ENCODE assay signal across 7 cellular contexts in genomic region chr2:97605524-97606339, GRCh38. TPM values are rescaled to one million over a fixed set of nuclear protein-coding genes. Genes with fewer than 3 reads are reported as not detected.
DNase-seq lines count a peak whose midpoint lies in the region; ATAC-seq lines count a peak whose summit lies in the region.
"Not testable (repeated sequence)": the region's sequence is repeated elsewhere in the genome, so short reads cannot be mapped to it uniquely, and the experiment has no call there.

No MANE protein-coding gene starts in this region.

- not testable (repeated sequence) for H3K27me3 Mint-ChIP-seq in activated T-helper 17 cell treated with anti-CD3 and anti-CD28 coated beads, Interleukin-2, amount 50 U/mL, for 72 hours

- peak; percentile 29 for ATAC-seq in activated T-helper 17 cell treated with anti-CD3 and anti-CD28 coated beads, Interleukin-2, amount 50 U/mL, for 72 hours (replicated peaks)
- ATAC-seq in left cardiac atrium = peak; percentile 29 to 47

- not testable (repeated sequence) for H3K9me3 Mint-ChIP-seq in activated T-helper 17 cell treated with anti-CD3 and anti-CD28 coated beads, Interleukin-2, amount 50 U/mL, for 72 hours

- not testable (repeated sequence) for H3K4me1 Mint-ChIP-seq in activated T-helper 17 cell treated with anti-CD3 and anti-CD28 coated beads, Interleukin-2, amount 50 U/mL, for 72 hours

- H3K36me3 Mint-ChIP-seq in activated T-helper 17 cell treated with anti-CD3 and anti-CD28 coated beads, Interleukin-2, amount 50 U/mL, for 72 hours (ENCODE audit: low read depth) = not testable (repeated sequence)

- H3K4me3 Mint-ChIP-seq in activated T-helper 17 cell treated with anti-CD3 and anti-CD28 coated beads, Interleukin-2, amount 50 U/mL, for 72 hours = not testable (repeated sequence)

- DNase-seq in KBM-7 = peak; percentile 4
- DNase-seq in globus pallidus (ENCODE audit: low spot score) = peak; percentile 38
- not testable (repeated sequence) for DNase-seq in left cardiac atrium; substantia nigra (lab: John Stamatoyannopoulos, UW)
- peak; percentile 20 for DNase-seq in medulla oblongata (ENCODE audit: extremely low spot score)

- not testable (repeated sequence) for H3K27ac Mint-ChIP-seq in activated T-helper 17 cell treated with anti-CD3 and anti-CD28 coated beads, Interleukin-2, amount 50 U/mL, for 72 hours

- intact Hi-C loops in left cardiac atrium (cut with DNase I) = not testable (repeated sequence)

- H3K27ac ChIP-seq in cingulate gyrus (ENCODE audit: low read depth, low read length) (peak overlapping the region; percentile 84), substantia nigra (ENCODE audit: low read depth, low read length, poor library complexity, severe bottlenecking) (peak overlapping the region; percentile 42)

- in situ Hi-C loops in KBM-7 (cut with MboI; ENCODE audit: low pct_unique_long_range_greater_than_20kb, low sequenced_read_pairs) = not testable (repeated sequence)

RNA-seq across cellular contexts. Expression of gene ANKRD36B, which starts 16.1 kb away (rescaled TPM):
- total RNA-seq in activated T-helper 17 cell treated with anti-CD3 and anti-CD28 coated beads, Interleukin-2, amount 50 U/mL, for 72 hours = 10 to 100 TPM; 48.6 to 53.0 TPM
- total RNA-seq in left cardiac atrium = 1 to 10 TPM; 5.5 to 8.0 TPM

RNA-seq across cellular contexts. Expression of gene COX5B, which starts 40.1 kb away (rescaled TPM):
- 100 to 1,000 TPM; 218 to 235 TPM for total RNA-seq in activated T-helper 17 cell treated with anti-CD3 and anti-CD28 coated beads, Interleukin-2, amount 50 U/mL, for 72 hours
- 100 to 1,000 TPM; 939 to 947 TPM for total RNA-seq in left cardiac atrium

RNA-seq across cellular contexts. Expression of gene ACTR1B, which starts 58.1 kb away (rescaled TPM):
- total RNA-seq in activated T-helper 17 cell treated with anti-CD3 and anti-CD28 coated beads, Interleukin-2, amount 50 U/mL, for 72 hours = 100 to 1,000 TPM in 1 of 2 donors, 10 to 100 TPM in 1; 68.7 to 148 TPM
- total RNA-seq in left cardiac atrium = 10 to 100 TPM; 51.0 to 65.3 TPM

Comparison
In these comparisons a context has a peak if more than half of its experiments do, and no peak if none do; other contexts are left out.
1. RNA of gene ANKRD36B, which starts 16.1 kb away (total RNA-seq): 48.6 to 53.0 TPM in activated T-helper 17 cell treated with anti-CD3 and anti-CD28 coated beads, Interleukin-2, amount 50 U/mL, for 72 hours; 5.5 to 8.0 TPM in left cardiac atrium; every median in the first group is over 4 times any median in the second.